Comparison of ENCODE assay signal across 9 cellular contexts in the genomic region with DNA sequence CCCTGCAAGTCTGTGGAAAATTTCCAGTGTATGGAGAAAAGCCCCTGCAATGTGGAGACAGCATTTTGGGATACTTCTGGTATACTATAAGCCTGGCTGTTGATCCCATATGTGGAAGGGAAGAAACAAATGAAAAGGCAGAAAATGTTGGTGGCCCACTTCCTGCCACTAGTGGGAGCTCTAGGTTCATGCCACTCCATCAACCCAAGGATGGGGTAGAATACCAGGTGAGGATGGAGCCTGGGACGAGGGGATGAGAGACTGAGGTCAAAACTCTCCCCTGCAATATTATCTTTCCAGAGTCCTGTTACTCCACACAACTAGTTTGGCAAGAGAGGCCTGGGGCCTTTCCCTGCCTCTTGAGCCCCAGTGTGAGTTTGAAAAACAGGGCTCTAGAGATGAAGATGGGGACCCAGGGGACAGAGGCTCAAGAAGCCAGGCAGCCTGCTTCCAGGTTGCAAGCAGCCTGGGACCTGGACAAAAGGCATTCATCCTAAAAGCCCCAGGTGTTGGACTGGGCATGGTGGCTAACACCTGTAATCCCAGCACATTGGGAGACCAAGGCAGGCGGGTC. TPM values are rescaled to one million over a fixed set of nuclear protein-coding genes. Genes with fewer than 3 reads are reported as not detected.
DNase-seq lines count a peak whose midpoint lies in the region; ATAC-seq, FAIRE-seq and TF ChIP-seq lines count a peak whose summit lies in the region.
"Had no signal": no experiment of that assay in that cellular context is flagged by ENCODE, and none has a peak within 500 bp of the region (broad histone marks: within the 10 kb centered on the region; RNA-seq: fewer than 3 reads in every experiment).

No MANE protein-coding gene starts in this region.

- no peaks in the 10 kb centered on the region for H3K79me2 ChIP-seq in keratinocyte (ENCODE audit: control insufficient read depth, insufficient read depth, low read length)

- H3K36me3 ChIP-seq in keratinocyte (ENCODE audit: control insufficient read depth in 2 of 2, extremely low read depth in 1 of 2, insufficient read depth in 2 of 2, low read length in 2 of 2), result no peaks in the 10 kb centered on the region

- TF ChIP-seq CTCF in GM20000 (IDR thresholded peaks at IDR 0.05; ENCODE audit: extremely low read depth, missing control alignments) (peak; percentile 31), VCaP (conservative IDR thresholded peaks at IDR 0.05) (peak; percentile 51), keratinocyte (optimal IDR thresholded peaks at IDR 0.05 in 1 of 3, IDR thresholded peaks at IDR 0.05 in 1 of 3, conservative IDR thresholded peaks at IDR 0.05 in 1 of 3; ENCODE audit: extremely low read depth in 1 of 3, insufficient read depth in 2 of 3, low read length in 3 of 3) (peak; percentile 80 to 86 (median 81))

- no peaks in the 10 kb centered on the region for H4K20me1 ChIP-seq in keratinocyte (ENCODE audit: control insufficient read depth, extremely low read depth, insufficient read depth, low read length)

- H3K9ac ChIP-seq in keratinocyte (ENCODE audit: control insufficient read depth, extremely low read depth, insufficient read depth, low read length), result no peak overlapping the region

- ATAC-seq in GM21619 (IDR thresholded peaks at IDR 0.05; ENCODE audit: unreplicated experiment), result no peak
- ATAC-seq in esophagus mucosa, result no peak

- intact Hi-C loops in posterior cingulate gyrus (cut with DNase I), result no loop called here

- H3K9me3 ChIP-seq in keratinocyte (ENCODE audit: control insufficient read depth, low read depth, low read length), result no peaks in the 10 kb centered on the region

- no peak overlapping the region for H3K4me2 ChIP-seq in keratinocyte (ENCODE audit: control insufficient read depth, extremely low read depth, insufficient read depth, low read depth, low read length)

- H3K27ac ChIP-seq in VCaP (no peak overlapping the region), keratinocyte (ENCODE audit: control insufficient read depth, insufficient read depth, low read length) (no peak overlapping the region)

- DNase-seq in AML-193 (lab: John Stamatoyannopoulos, UW) (peak; percentile 23 to 28), GM20000 (ENCODE audit: low spot score) (no peak), keratinocyte (ENCODE audit: low read depth, low spot score) (no peak), posterior cingulate gyrus (no peak), NCI-H1930 (lab: John Stamatoyannopoulos, UW) (no peak)

- no peak overlapping the region for H3K4me3 ChIP-seq in keratinocyte (ENCODE audit: control insufficient read depth in 2 of 3, extremely low read depth in 1 of 3, insufficient read depth in 2 of 3, low read depth in 1 of 3, low read length in 3 of 3)

- FAIRE-seq in keratinocyte (lab: Jason Lieb, UNC), result peak; percentile 66

- no peaks in the 10 kb centered on the region for H3K27me3 ChIP-seq in keratinocyte (ENCODE audit: control insufficient read depth, extremely low read depth, insufficient read depth, low read length)

- H3K9me1 ChIP-seq in keratinocyte (ENCODE audit: control insufficient read depth, extremely low read depth, insufficient read depth, low read length), result no peaks in the 10 kb centered on the region

- no peaks in the 10 kb centered on the region for H3K4me1 ChIP-seq in keratinocyte (ENCODE audit: control insufficient read depth, extremely low read depth, insufficient read depth, low read length)

- dilution Hi-C loops in keratinocyte (cut with MboI; ENCODE audit: extremely low pct_ligation_motif_present, low sequenced_read_pairs), result no loop called here

- no peak overlapping the region for H2AFZ ChIP-seq in keratinocyte (ENCODE audit: control insufficient read depth, low read length)

RNA-seq across cellular contexts. Expression of gene BMP10, which starts 31.9 kb away (rescaled TPM):
- polyA plus RNA-seq in keratinocyte, result 0.05 TPM in 1 of 3 replicates, not detected in the others
- not detected for polyA plus RNA-seq in keratinocyte (2011; ENCODE audit: low read depth)
- not detected in 2 replicates for polyA plus RNA-seq in keratinocyte (2011; cell fraction: cytosol; rRNA removed)
- 0.15 and 0.17 TPM in 2 replicates for polyA plus RNA-seq in keratinocyte (2011; cell fraction: nucleus; rRNA removed)
- polyA plus RNA-seq in keratinocyte (2012; ENCODE audit: low replicate concordance), result not detected in 2 replicates
- polyA minus RNA-seq in keratinocyte, result not detected in 3 replicates
- not detected for polyA minus RNA-seq in keratinocyte (2011; cell fraction: cytosol; rRNA and poly(A)+ RNA removed)
- polyA minus RNA-seq in keratinocyte (2011; cell fraction: nucleus; rRNA and poly(A)+ RNA removed), result not detected in 2 replicates
- not detected for total RNA-seq in esophagus mucosa
- total RNA-seq: urinary bladder had no signal
- polyA plus RNA-seq: urinary bladder had no signal

Comparison
In these comparisons a context has a peak if more than half of its experiments do, and no peak if none do; other contexts are left out.
1. DNase-seq: peak in AML-193 (2 of 2); none in GM20000 (single experiment), keratinocyte (single experiment), posterior cingulate gyrus (0 of 10) and NCI-H1930 (0 of 2).
2. CTCF ChIP-seq: peak in every context shown above with its lines; median percentile 81 in keratinocyte; 51 in VCaP; 31 in GM20000.